ENCODE assay signal across 16 cellular contexts in the genomic region with DNA sequence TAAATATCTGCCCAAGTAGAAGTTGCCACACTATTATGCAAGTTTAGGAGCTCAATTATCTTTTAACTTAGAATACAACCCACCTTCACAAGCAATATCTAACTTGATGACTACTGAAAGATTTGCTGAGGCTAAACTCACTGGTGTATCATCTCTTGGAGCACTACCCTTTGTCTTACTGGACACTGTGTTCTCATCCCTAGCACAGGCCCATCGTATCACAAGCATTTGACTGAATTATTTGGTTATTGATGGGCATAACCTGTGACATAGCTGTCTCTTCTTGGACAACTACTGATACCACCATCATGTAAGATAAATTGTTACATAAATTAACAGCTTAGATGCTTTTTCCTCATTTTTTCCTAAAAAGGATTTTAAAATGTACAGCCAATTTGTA.
DNase-seq lines count a peak whose midpoint lies in the region; ATAC-seq, FAIRE-seq and TF ChIP-seq lines count a peak whose summit lies in the region.
"Had no signal": no experiment of that assay in that cellular context is flagged by ENCODE, and none has a peak within 500 bp of the region (broad histone marks: within the 10 kb centered on the region; RNA-seq: fewer than 3 reads in every experiment).

No MANE protein-coding gene starts in this region.

- no peaks in the 10 kb centered on the region for H3K9me2 ChIP-seq in GM23248 (ENCODE audit: insufficient read depth)

- no peaks in the 10 kb centered on the region for H3K9me1 ChIP-seq in endothelial cell of umbilical vein (replicated peaks; ENCODE audit: control insufficient read depth, extremely low read depth, insufficient read depth, low read length)

- H3K79me2 ChIP-seq in GM23248 (ENCODE audit: insufficient read depth) = no peaks in the 10 kb centered on the region
- peaks cover 2% of the 10 kb centered on the region for H3K79me2 ChIP-seq in endothelial cell of umbilical vein (ENCODE audit: control insufficient read depth, insufficient read depth, low read length)
- H3K79me2 ChIP-seq in osteoblast (ENCODE audit: insufficient read depth, low read length) = no peaks in the 10 kb centered on the region

- in situ Hi-C loops in GM23248 (cut with MboI) = loop anchor here (10.0 kb wide), 1 partner anchor 190 kb away; no protein-coding TSS in a partner anchor

- TF ChIP-seq CTCF in endothelial cell of umbilical vein (IDR thresholded peaks at IDR 0.05; ENCODE audit: extremely low read depth in 1 of 2, insufficient read depth in 1 of 2, low read depth in 1 of 2, low read length in 2 of 2) = no peak
- no peak for TF ChIP-seq CTCF in osteoblast (IDR thresholded peaks at IDR 0.05; ENCODE audit: extremely low read depth, low read depth, low read length)

- peaks cover 78% of the 10 kb centered on the region for H3F3A ChIP-seq in GM23248 (ENCODE audit: insufficient read depth)

- no peak for TF ChIP-seq POLR2A in endothelial cell of umbilical vein (IDR thresholded peaks at IDR 0.05; ENCODE audit: low read depth, low read length)

- H3K4me1 ChIP-seq in GM23248 (ENCODE audit: insufficient read depth) (peaks cover 81% of the 10 kb centered on the region), endothelial cell of umbilical vein (ENCODE audit: control insufficient read depth, extremely low read depth, insufficient read depth, low read length) (peaks cover 70% of the 10 kb centered on the region), osteoblast (ENCODE audit: insufficient read depth, low read length) (peaks cover 73% of the 10 kb centered on the region)

- H3K9ac ChIP-seq in GM23248 = peak overlapping the region; percentile 65
- peak overlapping the region; percentile 71 for H3K9ac ChIP-seq in endothelial cell of umbilical vein (replicated peaks; ENCODE audit: extremely low read depth, insufficient read depth, low read length)

- dilution Hi-C loops in endothelial cell of umbilical vein (cut with MboI; ENCODE audit: extremely low pct_ligation_motif_present, low sequenced_read_pairs) = loop anchor here (25.0 kb wide), 1 partner anchor 177 kb away; no protein-coding TSS in a partner anchor

- peak overlapping the region; percentile 91 for H3K27ac ChIP-seq in GM23248
- H3K27ac ChIP-seq in endothelial cell of umbilical vein (ENCODE audit: insufficient read depth, low read depth, low read length) = peak overlapping the region; percentile 100
- peak overlapping the region; percentile 99 for H3K27ac ChIP-seq in osteoblast (ENCODE audit: low read depth, low read length)

- peak; percentile 54 for DNase-seq in GM23248
- peak; percentile 15 for DNase-seq in M059J (ENCODE audit: low read depth)
- DNase-seq in endothelial cell of umbilical vein (ENCODE audit: low read depth, low spot score) = no peak
- no peak for DNase-seq in osteoblast (ENCODE audit: insufficient read length, low spot score, missing footprints)
- no peak for DNase-seq in superior temporal gyrus (ENCODE audit: extremely low spot score)
- no peak for DNase-seq in amygdala (lab: John Stamatoyannopoulos, UW)
- DNase-seq in activated effector memory CD4-positive, alpha-beta T cell treated with Interleukin-2 at 50 U/mL for 16 hours = no peak
- DNase-seq: ACHN; AML-193; DMS79 treated with DMSO at 0.1 percent for 48 hours; NCI-H1105 treated with DMSO at 0.1 percent for 48 hours; NCI-H1694; NCI-H2081 treated with DMSO at 0.1 percent for 48 hours; NK-92 treated with Interleukin-12 subunit alpha and Interleukin-12 subunit beta, amount 100 ng/mL, for 24 hours; RPMI8226 had no signal

- H3K27me3 ChIP-seq in GM23248 (replicated peaks; ENCODE audit: insufficient read depth) (no peaks in the 10 kb centered on the region), endothelial cell of umbilical vein (ENCODE audit: control insufficient read depth in 2 of 2, insufficient read depth in 2 of 2, low read length in 2 of 2) (no peaks in the 10 kb centered on the region), osteoblast (ENCODE audit: insufficient read depth, low read length) (no peaks in the 10 kb centered on the region)

- no peak for ATAC-seq in GM18868 (IDR thresholded peaks at IDR 0.05; ENCODE audit: unreplicated experiment)

- no peaks in the 10 kb centered on the region for H3K9me3 ChIP-seq in GM23248 (ENCODE audit: low read depth)
- no peaks in the 10 kb centered on the region for H3K9me3 ChIP-seq in endothelial cell of umbilical vein (replicated peaks; ENCODE audit: control insufficient read depth, insufficient read depth, low read length)
- no peaks in the 10 kb centered on the region for H3K9me3 ChIP-seq in osteoblast (ENCODE audit: low read depth, low read length)

- H3K4me2 ChIP-seq in GM23248 (ENCODE audit: unreplicated experiment) (peak overlapping the region; percentile 23), endothelial cell of umbilical vein (ENCODE audit: insufficient read depth, low read length) (peak overlapping the region; percentile 72), osteoblast (ENCODE audit: insufficient read depth, low read length) (no peak overlapping the region)

- POLR2A ChIA-PET in endothelial cell of umbilical vein (lab: Charles Lee) = interaction anchor here (0.6 to 5.1 kb wide), 8 partner anchors 55 to 234 kb away, joined by 3 to 86 read pairs (median 6); a partner anchor contains a TSS

- H3K4me3 ChIP-seq in GM23248 (no peak overlapping the region), endothelial cell of umbilical vein (replicated peaks in 1 of 3; ENCODE audit: insufficient read depth in 1 of 3, low read depth in 1 of 3, low read length in 3 of 3) (peak overlapping the region in 1 of 3 experiments; percentile 10), osteoblast (ENCODE audit: insufficient read depth, low read length) (no peak overlapping the region)

- intact Hi-C loops in endothelial cell of umbilical vein (cut with micrococcal nuclease) = no loop called here

- FAIRE-seq in endothelial cell of umbilical vein (lab: Jason Lieb, UNC) = no peak

- TSS peak; percentile 77 for BruUV-seq in endothelial cell of umbilical vein (replicated peaks; lab: Mats Ljungman, UMichigan)

- H2AFZ ChIP-seq in GM23248 (no peak overlapping the region), endothelial cell of umbilical vein (ENCODE audit: low read depth, low read length) (no peak overlapping the region), osteoblast (ENCODE audit: low read length) (no peak overlapping the region)

- CTCF ChIA-PET in endothelial cell of umbilical vein (lab: Charles Lee) = interaction anchor here (0.7 to 5.4 kb wide), 5 partner anchors 32 to 657 kb away, joined by 3 to 72 read pairs (median 5); a partner anchor contains a TSS

- H3K36me3 ChIP-seq in GM23248 (ENCODE audit: low read depth) (no peaks in the 10 kb centered on the region), endothelial cell of umbilical vein (ENCODE audit: control insufficient read depth in 2 of 2, extremely low read depth in 1 of 2, insufficient read depth in 2 of 2, low read length in 2 of 2) (no peaks in the 10 kb centered on the region), osteoblast (ENCODE audit: insufficient read depth, low read length) (no peaks in the 10 kb centered on the region)

- WGBS in GM23248 (ENCODE audit: low coverage in 1 of 2, low lambda C conversion rate in 2 of 2, missing lambda C conversion rate in 2 of 2), 2 experiments = 16 to 18% methylated on average over 1 of the region's 1 CpG

- H4K20me1 ChIP-seq in GM23248 (ENCODE audit: insufficient read depth) (no peaks in the 10 kb centered on the region), endothelial cell of umbilical vein (replicated peaks; ENCODE audit: control insufficient read depth, extremely low read depth, insufficient read depth, low read length) (no peaks in the 10 kb centered on the region), osteoblast (ENCODE audit: insufficient read depth, low read length) (no peaks in the 10 kb centered on the region)

TF ChIP-seq in endothelial cell of umbilical vein, 7 proteins besides CTCF, POLR2A, EP300 and RAD21:
- TF ChIP-seq POLR2AphosphoS5 (IDR thresholded peaks at IDR 0.05; ENCODE audit: insufficient read depth, low read depth, low read length) = no peak
- no peak for TF ChIP-seq JUN (IDR thresholded peaks at IDR 0.05; ENCODE audit: borderline replicate concordance, insufficient read depth, insufficient read length, low read depth)

Comparison
In these comparisons a context has a peak if more than half of its experiments do, and no peak if none do; other contexts are left out.
1. DNase-seq: peak in GM23248 (single experiment) and M059J (single experiment); none in endothelial cell of umbilical vein (single experiment), osteoblast (single experiment), superior temporal gyrus (single experiment), amygdala (0 of 56) and activated effector memory CD4-positive, alpha-beta T cell treated with Interleukin-2 at 50 U/mL for 16 hours (single experiment).
2. Peak in every context shown above with its lines, with median percentiles within 50 percentile points of each other: H3K27ac ChIP-seq.